15 cellular contexts compared by ENCODE assay signal in the genomic region with DNA sequence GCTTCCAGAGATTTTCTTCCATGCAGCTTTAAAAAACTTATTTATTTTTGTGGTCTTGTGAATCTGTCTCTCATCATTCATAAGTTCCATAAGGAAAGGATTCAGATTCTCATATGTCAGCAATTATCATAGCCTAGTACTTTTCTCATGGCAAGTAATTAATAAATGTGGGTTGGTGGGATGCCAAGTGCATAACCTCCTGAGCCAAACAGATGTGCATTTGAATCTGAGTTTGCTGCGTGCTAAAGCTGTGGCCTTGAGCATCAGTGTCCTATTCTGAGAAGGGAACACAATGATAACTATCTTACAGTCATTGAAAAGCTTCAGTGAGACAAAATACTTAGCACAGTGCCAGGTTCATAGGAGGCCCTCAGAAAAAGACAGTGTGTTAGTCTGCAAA.
DNase-seq lines count a peak whose midpoint lies in the region; ATAC-seq, FAIRE-seq and TF ChIP-seq lines count a peak whose summit lies in the region.
"Had no signal": no experiment of that assay in that cellular context is flagged by ENCODE, and none has a peak within 500 bp of the region (broad histone marks: within the 10 kb centered on the region; RNA-seq: fewer than 3 reads in every experiment).

No MANE protein-coding gene starts in this region.

- H3K79me2 ChIP-seq in HepG2 (ENCODE audit: insufficient read depth, low read length) = no peaks in the 10 kb centered on the region

- H3K4me1 ChIP-seq in HepG2 (ENCODE audit: insufficient read depth, low read length) (no peaks in the 10 kb centered on the region), right lobe of liver (no peaks in the 10 kb centered on the region), testis (peaks cover 19% of the 10 kb centered on the region)

- H3K27ac ChIP-seq in HepG2 (ENCODE audit: extremely low read length, insufficient read depth, low read length) (no peak overlapping the region), right lobe of liver (no peak overlapping the region), SK-N-MC (no peak overlapping the region), testis (peak overlapping the region; percentile 39 to 50)

- no peak overlapping the region for H3K4me3 ChIP-seq in HepG2 (replicated peaks in 1 of 3; ENCODE audit: insufficient read depth in 1 of 3, low read depth in 2 of 3, low read length in 3 of 3)
- H3K4me3 ChIP-seq in right lobe of liver = no peak overlapping the region
- H3K4me3 ChIP-seq in SK-N-MC = no peak overlapping the region
- no peak overlapping the region for H3K4me3 ChIP-seq in fibroblast of mammary gland (ENCODE audit: control insufficient read depth, low read depth, low read length)
- no peak overlapping the region for H3K4me3 ChIP-seq in testis

- no peaks in the 10 kb centered on the region for H3K36me3 ChIP-seq in HepG2 (replicated peaks in 1 of 2; ENCODE audit: control insufficient read depth in 1 of 2, insufficient read depth in 2 of 2, low read length in 2 of 2)
- no peaks in the 10 kb centered on the region for H3K36me3 ChIP-seq in right lobe of liver
- H3K36me3 ChIP-seq in SK-N-MC (ENCODE audit: insufficient read depth, low read length) = no peaks in the 10 kb centered on the region
- no peaks in the 10 kb centered on the region for H3K36me3 ChIP-seq in testis (ENCODE audit: low read depth, missing control alignments)

- no peak overlapping the region for H3K9ac ChIP-seq in HepG2 (ENCODE audit: insufficient read depth, low read depth, low read length)
- H3K9ac ChIP-seq in SK-N-MC (ENCODE audit: insufficient read length) = no peak overlapping the region

- POLR2A ChIA-PET in HepG2 (lab: Yijun Ruan, JAX) = no interaction called here

- no peak overlapping the region for H3K4me2 ChIP-seq in HepG2 (ENCODE audit: low read depth, low read length)

- no peak for DNase-seq in HepG2 (ENCODE audit: low spot score)
- no peak for DNase-seq in right lobe of liver
- peak; percentile 71 for DNase-seq in SK-N-MC (ENCODE audit: low read depth, low spot score)
- peak; percentile 43 for DNase-seq in fibroblast of mammary gland (ENCODE audit: low read depth)
- peak; percentile 64 for DNase-seq in testis
- DNase-seq in iPS-NIHi7 (ENCODE audit: extremely low spot score) = no peak
- DNase-seq in left ventricle myocardium superior = no peak
- DNase-seq: CD4-positive, CD25-positive, alpha-beta regulatory T cell; DND-41; Kasumi-1; NCI-H774; SHP77 treated with DMSO at 0.1 percent for 48 hours had no signal

- no peaks in the 10 kb centered on the region for H4K20me1 ChIP-seq in HepG2 (ENCODE audit: insufficient read depth, low read length)

- no peak for TF ChIP-seq RAD21 in HepG2 (CRISPR knock-in tag; IDR thresholded peaks at IDR 0.05)

- H3K27me3 ChIP-seq in HepG2 (ENCODE audit: control insufficient read depth in 1 of 2, insufficient read depth in 2 of 2, low read length in 2 of 2) (peaks cover 0 to 8% of the 10 kb centered on the region in 2 experiments; a peak in 1 of 5 replicates), right lobe of liver (no peaks in the 10 kb centered on the region), testis (no peaks in the 10 kb centered on the region)

- BruUV-seq in HepG2 (replicated peaks; lab: Mats Ljungman, UMichigan) = no TSS peak

- no peak for FAIRE-seq in HepG2 (lab: Jason Lieb, UNC)
- FAIRE-seq: H1 had no signal

- TF ChIP-seq POLR2A in HepG2 (IDR thresholded peaks at IDR 0.05; ENCODE audit: insufficient read depth in 1 of 2, low read depth in 2 of 2, low read length in 2 of 2) (no peak), right lobe of liver (IDR thresholded peaks at IDR 0.05) (no peak), testis (IDR thresholded peaks at IDR 0.05) (no peak)

- no peak for ATAC-seq in HepG2
- ATAC-seq in right lobe of liver = no peak
- no peak for ATAC-seq in GM18907 (IDR thresholded peaks at IDR 0.05; ENCODE audit: unreplicated experiment)
- no peak for ATAC-seq in left ventricle myocardium superior
- ATAC-seq: Panc1 had no signal

- intact Hi-C loops in HepG2 (cut with micrococcal nuclease; ENCODE audit: unreplicated experiment) (no loop called here), right lobe of liver (cut with DNase I) (no loop called here), testis (cut with DNase I; ENCODE audit: low total_unique reads) (loop anchor here (10.0 kb wide), 1 partner anchor 406 kb away; no protein-coding TSS in a partner anchor), left ventricle myocardium superior (cut with micrococcal nuclease) (no loop called here)

- H3K9me3 ChIP-seq in HepG2 (ENCODE audit: low read length) (no peaks in the 10 kb centered on the region), right lobe of liver (no peaks in the 10 kb centered on the region), SK-N-MC (ENCODE audit: low read depth, low read length) (no peaks in the 10 kb centered on the region), testis (no peaks in the 10 kb centered on the region)

- no peak for TF ChIP-seq CTCF in HepG2 (CRISPR knock-in tag; IDR thresholded peaks at IDR 0.05)
- TF ChIP-seq CTCF in right lobe of liver (IDR thresholded peaks at IDR 0.05) = no peak
- no peak for TF ChIP-seq CTCF in fibroblast of mammary gland (conservative IDR thresholded peaks at IDR 0.05; ENCODE audit: control insufficient read depth, insufficient read depth, low read depth, low read length)
- no peak for TF ChIP-seq CTCF in testis (IDR thresholded peaks at IDR 0.05)

- CTCF ChIA-PET in HepG2 (lab: Yijun Ruan, JAX; ENCODE audit: low intra/inter-chr PET ratio, low total read pairs) = no interaction called here

- in situ Hi-C loops in HepG2 (cut with HindIII; ENCODE audit: extremely low pct_ligation_motif_present, low pct_unique_long_range_greater_than_20kb) = no loop called here

- no peak overlapping the region for H2AFZ ChIP-seq in HepG2 (ENCODE audit: low read length)

- WGBS in HepG2 (ENCODE audit: low lambda C conversion rate) = 38% methylated on average over 1 of the region's 1 CpG
- 86% methylated on average over 1 of the region's 1 CpG for WGBS in right lobe of liver (ENCODE audit: insufficient coverage, low coverage, low lambda C conversion rate, missing lambda C conversion rate)
- 29 to 56% methylated on average over 1 of the region's 1 CpG for WGBS in testis, 2 donors

- TF ChIP-seq EP300 in HepG2 (IDR thresholded peaks at IDR 0.05; ENCODE audit: low read depth in 2 of 2, low read length in 2 of 2) (no peak), HepG2 (CRISPR knock-in tag; IDR thresholded peaks at IDR 0.05; ENCODE audit: borderline replicate concordance) (no peak)

TF ChIP-seq in HepG2, 621 proteins besides CTCF, POLR2A, EP300 and RAD21:
- TF ChIP-seq, protein P1, sequence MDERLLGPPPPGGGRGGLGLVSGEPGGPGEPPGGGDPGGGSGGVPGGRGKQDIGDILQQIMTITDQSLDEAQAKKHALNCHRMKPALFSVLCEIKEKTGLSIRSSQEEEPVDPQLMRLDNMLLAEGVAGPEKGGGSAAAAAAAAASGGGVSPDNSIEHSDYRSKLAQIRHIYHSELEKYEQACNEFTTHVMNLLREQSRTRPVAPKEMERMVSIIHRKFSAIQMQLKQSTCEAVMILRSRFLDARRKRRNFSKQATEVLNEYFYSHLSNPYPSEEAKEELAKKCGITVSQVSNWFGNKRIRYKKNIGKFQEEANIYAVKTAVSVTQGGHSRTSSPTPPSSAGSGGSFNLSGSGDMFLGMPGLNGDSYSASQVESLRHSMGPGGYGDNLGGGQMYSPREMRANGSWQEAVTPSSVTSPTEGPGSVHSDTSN (CRISPR knock-in tag; IDR thresholded peaks at IDR 0.05) = no peak
- TF ChIP-seq MAFK (conservative IDR thresholded peaks at IDR 0.05 in 1 of 2, IDR thresholded peaks at IDR 0.05 in 1 of 2; ENCODE audit: low read length in 2 of 2) (peak; percentile 86 to 91), HOXA3 (CRISPR knock-in tag; IDR thresholded peaks at IDR 0.05) (no peak), MAFF (IDR thresholded peaks at IDR 0.05; ENCODE audit: low read depth, low read length) (peak; percentile 87)
- TF ChIP-seq, protein P2, sequence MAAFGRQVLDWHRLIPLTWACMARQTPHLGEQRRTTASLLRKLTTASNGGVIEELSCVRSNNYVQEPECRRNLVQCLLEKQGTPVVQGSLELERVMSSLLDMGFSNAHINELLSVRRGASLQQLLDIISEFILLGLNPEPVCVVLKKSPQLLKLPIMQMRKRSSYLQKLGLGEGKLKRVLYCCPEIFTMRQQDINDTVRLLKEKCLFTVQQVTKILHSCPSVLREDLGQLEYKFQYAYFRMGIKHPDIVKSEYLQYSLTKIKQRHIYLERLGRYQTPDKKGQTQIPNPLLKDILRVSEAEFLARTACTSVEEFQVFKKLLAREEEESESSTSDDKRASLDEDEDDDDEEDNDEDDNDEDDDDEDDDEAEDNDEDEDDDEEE (CRISPR knock-in tag; IDR thresholded peaks at IDR 0.05) = no peak

Comparison
In these comparisons a context has a peak if more than half of its experiments do, and no peak if none do; other contexts are left out.
1. DNase-seq: peak in SK-N-MC (single experiment), fibroblast of mammary gland (single experiment) and testis (single experiment); none in HepG2 (single experiment), right lobe of liver (0 of 3), iPS-NIHi7 (single experiment) and left ventricle myocardium superior (single experiment).
2. H3K27ac ChIP-seq: peak in testis (2 of 2); none in HepG2 (single experiment), right lobe of liver (0 of 3) and SK-N-MC (single experiment).